Comparison of ENCODE assay signal across 8 cellular contexts in genomic region chr4:128811571-128812359, GRCh38. TPM values are rescaled to one million over a fixed set of nuclear protein-coding genes. Genes with fewer than 3 reads are reported as not detected.
DNase-seq lines count a peak whose midpoint lies in the region; ATAC-seq and TF ChIP-seq lines count a peak whose summit lies in the region.

No MANE protein-coding gene starts in this region.

- H3K23ac ChIP-seq in IMR-90 (ENCODE audit: low read depth, low read length) = peak overlapping the region; percentile 35; the same call in 1 of the 2 replicates

- no peak overlapping the region for H2BK20ac ChIP-seq in IMR-90 (ENCODE audit: low read depth, low read length)

- no peaks in the 10 kb centered on the region for H3K9me1 ChIP-seq in IMR-90 (ENCODE audit: insufficient read depth, low read length)

- peak; percentile 92 for DNase-seq in DMS53 (lab: John Stamatoyannopoulos, UW)
- DNase-seq in IMR-90 = peak; percentile 90
- DNase-seq in OCI-M1 (lab: John Stamatoyannopoulos, UW) = peak; percentile 93
- peak; percentile 81 for DNase-seq in activated T-cell treated with anti-CD3 and anti-CD28 coated beads, Interleukin-2, amount 50 U/mL, for 1 hour
- DNase-seq in stimulated activated CD8-positive, alpha-beta memory T cell treated with anti-CD3 and anti-CD28 coated beads, Interleukin-7, amount 100 ng/mL, for 4 hours (ENCODE audit: low read depth in 2 of 2) = peak; percentile 77 to 79

- 0 out of 2 replicates have a peak overlapping the region, but pooled peaks have one; percentile 35 for H3K14ac ChIP-seq in IMR-90 (replicated peaks; ENCODE audit: low read depth, low read length)

- no peak overlapping the region for H4K5ac ChIP-seq in IMR-90 (ENCODE audit: low read depth, low read length)

- H3K9me3 ChIP-seq in IMR-90 (ENCODE audit: control insufficient read depth, insufficient read depth, low read length) (no peaks in the 10 kb centered on the region), esophagus (ENCODE audit: control insufficient read depth in 2 of 2, insufficient read depth in 1 of 2, low read depth in 1 of 2, low read length in 1 of 2) (no peaks in the 10 kb centered on the region), muscle layer of duodenum (ENCODE audit: control insufficient read depth in 1 of 2, low read length in 2 of 2) (no peaks in the 10 kb centered on the region)

- ATAC-seq in GM21576 (IDR thresholded peaks at IDR 0.05; ENCODE audit: unreplicated experiment) = peak; percentile 43
- ATAC-seq in IMR-90 (ENCODE audit: low read depth) = peak; percentile 70

- H3K56ac ChIP-seq in IMR-90 (ENCODE audit: extremely low read depth, insufficient read depth, low read length) = peak overlapping the region; percentile 86; the same call in 1 of the 2 replicates

- intact Hi-C loops in IMR-90 (cut with micrococcal nuclease) = loop anchor here (1.0 to 2.0 kb wide), 5 partner anchors 52 to 457 kb away; partner anchors contain the start of gene SCLT1

- H3K4me1 ChIP-seq in IMR-90 (ENCODE audit: control insufficient read depth, insufficient read depth, low read length) (no peaks in the 10 kb centered on the region), esophagus (ENCODE audit: control insufficient read depth in 2 of 2, insufficient read depth in 2 of 2, low read length in 1 of 2) (no peaks in the 10 kb centered on the region), muscle layer of duodenum (ENCODE audit: control insufficient read depth in 1 of 2, insufficient read depth in 2 of 2, low read length in 2 of 2) (peaks cover 5 to 6% of the 10 kb centered on the region in 2 donors)

- H3K4me3 ChIP-seq in IMR-90 (ENCODE audit: insufficient read depth, low read depth, low read length) (peak overlapping the region; percentile 84), esophagus (ENCODE audit: low read depth in 1 of 2, low read length in 2 of 2) (peak overlapping the region; percentile 61 to 84), muscle layer of duodenum (ENCODE audit: low read depth in 1 of 2, low read length in 2 of 2) (peak overlapping the region; percentile 85 to 97)

- no peaks in the 10 kb centered on the region for H3K36me3 ChIP-seq in IMR-90 (ENCODE audit: control insufficient read depth, insufficient read depth, low read length)
- H3K36me3 ChIP-seq in esophagus (ENCODE audit: control insufficient read depth in 2 of 2, insufficient read depth in 2 of 2, low read length in 1 of 2) = no peaks in the 10 kb centered on the region
- H3K36me3 ChIP-seq in muscle layer of duodenum (ENCODE audit: control insufficient read depth in 1 of 2, insufficient read depth in 2 of 2, low read length in 2 of 2) = no peaks in the 10 kb centered on the region

- H4K8ac ChIP-seq in IMR-90 (ENCODE audit: low read depth in 2 of 2, low read length in 2 of 2) = peak overlapping the region; percentile 13 to 71; a peak in 2 of 4 replicates

- POLR2A ChIA-PET in IMR-90 (lab: Charles Lee; ENCODE audit: unreplicated experiment) = interaction anchor here (0.5 to 1.1 kb wide), 4 partner anchors 15 to 573 kb away, joined by 3 read pairs; no protein-coding TSS in a partner anchor

- WGBS in IMR-90 (ENCODE audit: extremely low coverage in 2 of 2, insufficient read length in 1 of 2), 2 experiments = 0% methylated on average over 38 of the region's 108 CpGs; no CpG with 5 or more reads in 1 of the 2 experiments
- WGBS in esophagus, 2 donors = 1% methylated on average over 50 to 108 of the region's 108 CpGs

- no peak overlapping the region for H3K4me2 ChIP-seq in IMR-90 (ENCODE audit: low read depth, low read length)

- peaks cover 6 to 22% of the 10 kb centered on the region in 2 experiments for H3K79me1 ChIP-seq in IMR-90 (ENCODE audit: low read depth in 1 of 2, low read length in 2 of 2)

- no peak overlapping the region for H3K18ac ChIP-seq in IMR-90 (ENCODE audit: low read depth, low read length)

- peak overlapping the region; percentile 93 for H2AFZ ChIP-seq in IMR-90 (replicated peaks; ENCODE audit: low read length, poor library complexity)

- peak overlapping the region; percentile 92 for H2AK9ac ChIP-seq in IMR-90 (replicated peaks; ENCODE audit: low read depth, low read length, poor library complexity)

- BruUV-seq in IMR-90 (replicated peaks; lab: Mats Ljungman, UMichigan) = no TSS peak

- H3K27me3 ChIP-seq in IMR-90 (ENCODE audit: control insufficient read depth, insufficient read depth, low read length) = no peaks in the 10 kb centered on the region
- H3K27me3 ChIP-seq in esophagus (ENCODE audit: control insufficient read depth in 1 of 2, insufficient read depth in 2 of 2, low read length in 2 of 2) = no peaks in the 10 kb centered on the region
- H3K27me3 ChIP-seq in muscle layer of duodenum (ENCODE audit: low read depth, low read length) = no peaks in the 10 kb centered on the region

- peak overlapping the region; percentile 83 for H3K9ac ChIP-seq in IMR-90 (ENCODE audit: low read depth, low read length)

- in situ Hi-C loops in IMR-90 (cut with MboI; ENCODE audit: low sequenced_read_pairs) = loop anchor here (5.0 kb wide), 2 partner anchors 51 to 349 kb away; no protein-coding TSS in a partner anchor

- H3K4ac ChIP-seq in IMR-90 (ENCODE audit: low read depth, low read length) = peak overlapping the region; percentile 71; the same call in 1 of the 2 replicates

- TF ChIP-seq POLR2A in IMR-90 (IDR thresholded peaks at IDR 0.05; ENCODE audit: low read depth, low read length) = peak; percentile 75; the same call in 1 of the 2 replicates

- TF ChIP-seq CTCF in IMR-90 (conservative IDR thresholded peaks at IDR 0.05; ENCODE audit: low read depth, low read length) = no peak

- no peak overlapping the region; the same call in 1 of the 2 replicates for H2BK120ac ChIP-seq in IMR-90 (ENCODE audit: low read depth, low read length)

- TF ChIP-seq RAD21 in IMR-90 (IDR thresholded peaks at IDR 0.05; ENCODE audit: low read length) = no peak

- dilution Hi-C loops in IMR-90 (cut with HindIII; ENCODE audit: low sequenced_read_pairs, unreplicated experiment) = no loop called here

- H3K27ac ChIP-seq in IMR-90 (ENCODE audit: insufficient read depth, low read length) = peak overlapping the region; percentile 81
- peak overlapping the region; percentile 89 to 96 for H3K27ac ChIP-seq in esophagus (ENCODE audit: low read depth in 2 of 2, low read length in 1 of 2)
- peak overlapping the region; percentile 98 for H3K27ac ChIP-seq in muscle layer of duodenum (ENCODE audit: low read length)

- H2BK15ac ChIP-seq in IMR-90 (ENCODE audit: low read depth, low read length) = no peak overlapping the region

- CTCF ChIA-PET in IMR-90 (lab: Yijun Ruan, JAX) = interaction anchor here (1.2 kb wide), 1 partner anchor 34 kb away, joined by 3 read pairs; no protein-coding TSS in a partner anchor

- no peaks in the 10 kb centered on the region for H4K20me1 ChIP-seq in IMR-90 (ENCODE audit: insufficient read depth, low read length)

- H2BK5ac ChIP-seq in IMR-90 (ENCODE audit: low read depth, low read length, poor library complexity, severe bottlenecking) = peak overlapping the region; percentile 94

- no peak overlapping the region; the same call in 1 of the 2 replicates for H2AK5ac ChIP-seq in IMR-90 (ENCODE audit: low read depth, low read length)

- H4K91ac ChIP-seq in IMR-90 (ENCODE audit: insufficient read depth, low read depth, low read length) = peak overlapping the region; percentile 73

TF ChIP-seq in IMR-90, 13 proteins besides CTCF, POLR2A, EP300 and RAD21:
- TF ChIP-seq RFX5 (IDR thresholded peaks at IDR 0.05; ENCODE audit: low read depth, low read length) (no peak), BHLHE40 (IDR thresholded peaks at IDR 0.05; ENCODE audit: low read depth, low read length) (peak; percentile 2; the same call in 1 of the 2 replicates), FOS (IDR thresholded peaks at IDR 0.05; ENCODE audit: low read depth, low read length) (no peak), SMC3 (IDR thresholded peaks at IDR 0.05; ENCODE audit: low read depth, low read length) (no peak), MAZ (IDR thresholded peaks at IDR 0.05; ENCODE audit: borderline replicate concordance, low read depth, low read length) (peak; percentile 55), CEBPB (IDR thresholded peaks at IDR 0.05; ENCODE audit: low read depth, low read length) (peak; percentile 88)

RNA-seq across cellular contexts. Expression of gene JADE1, which starts 2.3 kb away (rescaled TPM):
- total RNA-seq in IMR-90 (2012; rRNA removed) = 32.6 and 32.8 TPM in 2 replicates
- polyA plus RNA-seq in IMR-90 (2012; rRNA removed) = 12.0 and 13.8 TPM in 2 replicates
- polyA plus RNA-seq in IMR-90 (2012; cell fraction: cytosol; rRNA removed) = 8.9 and 11.1 TPM in 2 replicates
- polyA plus RNA-seq in IMR-90 (2012; cell fraction: nucleus; rRNA removed; ENCODE audit: low replicate concordance) = 15.7 and 33.1 TPM in 2 replicates
- 1 to 10 TPM; 4.3 to 6.3 TPM for polyA plus RNA-seq in esophagus

Comparison
In these comparisons a context has a peak if more than half of its experiments do, and no peak if none do; other contexts are left out.
1. Peak in every context shown above with its lines: DNase-seq, ATAC-seq, H3K4me3 ChIP-seq and H3K27ac ChIP-seq.